Comparison of ENCODE assay signal across 8 cellular contexts in genomic region chr17:29569245-29569950, GRCh38. TPM values are rescaled to one million over a fixed set of nuclear protein-coding genes. Genes with fewer than 3 reads are reported as not detected.
A peak's percentile ranks its signal among the peaks of the same experiment; 100 is the strongest.
DNase-seq lines count a peak whose midpoint lies in the region; ATAC-seq and TF ChIP-seq lines count a peak whose summit lies in the region.

No MANE protein-coding gene starts in this region.

- no peaks in the 10 kb centered on the region for H3K27me3 Mint-ChIP-seq in Calu3 (ENCODE audit: unreplicated experiment)
- peaks cover 42% of the 10 kb centered on the region for H3K27me3 Mint-ChIP-seq in nephron (ENCODE audit: low read depth)

- TF ChIP-seq CTCF in Calu3 (IDR thresholded peaks at IDR 0.05; ENCODE audit: unreplicated experiment) (no peak), nephron (IDR thresholded peaks at IDR 0.05; ENCODE audit: unreplicated experiment in 3 of 3) (no peak)

- peaks cover 54% of the 10 kb centered on the region for H3K36me3 Mint-ChIP-seq in Calu3 (ENCODE audit: insufficient read depth, unreplicated experiment)
- peaks cover 7% of the 10 kb centered on the region for H3K36me3 Mint-ChIP-seq in nephron (ENCODE audit: low read depth)

- CTCF ChIA-PET in Calu3 (lab: Charles Lee), result interaction anchor here (1.8 to 2.6 kb wide), 2 partner anchors 22 to 48 kb away, joined by 5 to 7 read pairs; no protein-coding TSS in a partner anchor

- no peak for ATAC-seq in HG03139 (IDR thresholded peaks at IDR 0.05; ENCODE audit: unreplicated experiment)
- ATAC-seq in GM21529 (IDR thresholded peaks at IDR 0.05; ENCODE audit: unreplicated experiment), result no peak
- no peak for ATAC-seq in HG02759 (IDR thresholded peaks at IDR 0.05; ENCODE audit: unreplicated experiment)
- ATAC-seq in HG03469 (IDR thresholded peaks at IDR 0.05; ENCODE audit: unreplicated experiment), result no peak

- H3K27ac Mint-ChIP-seq in Calu3 (ENCODE audit: unreplicated experiment), result peak overlapping the region; percentile 72
- peak overlapping the region; percentile 73 to 89 (median 76) for H3K27ac Mint-ChIP-seq in nephron

- DNase-seq in Calu3, result no peak
- DNase-seq in NCI-H69 (lab: John Stamatoyannopoulos, UW), result peak; percentile 41
- DNase-seq in ecto neural progenitor cell (ENCODE audit: low spot score), result peak; percentile 66

- no peaks in the 10 kb centered on the region for H3K4me1 Mint-ChIP-seq in Calu3 (ENCODE audit: low read depth, unreplicated experiment)
- peaks cover 29% of the 10 kb centered on the region for H3K4me1 Mint-ChIP-seq in nephron

- intact Hi-C loops in Calu3 (cut with micrococcal nuclease; ENCODE audit: unreplicated experiment), result no loop called here

- BruUV-seq in Calu3 (replicated peaks; lab: Mats Ljungman, UMichigan), result TSS peak; percentile 17

- H3K9me3 Mint-ChIP-seq in Calu3 (ENCODE audit: low read depth, unreplicated experiment) (no peaks in the 10 kb centered on the region), nephron (no peaks in the 10 kb centered on the region)

- H3K4me3 Mint-ChIP-seq in Calu3 (ENCODE audit: low read depth, unreplicated experiment) (peak overlapping the region; percentile 85), nephron (peak overlapping the region; percentile 92 to 96 (median 93))

RNA-seq across cellular contexts. Expression of gene TP53I13, which starts 0.9 kb away (rescaled TPM):
- 32.8 and 35.1 TPM in 2 replicates for total RNA-seq in Calu3 (2022)

RNA-seq across cellular contexts. Expression of gene ABHD15, which starts 2.6 kb away (rescaled TPM):
- 12.5 and 12.9 TPM in 2 replicates for total RNA-seq in Calu3 (2022)

RNA-seq across cellular contexts. Expression of gene GIT1, which starts 20.1 kb away (rescaled TPM):
- 46.3 and 47.7 TPM in 2 replicates for total RNA-seq in Calu3 (2022)

RNA-seq across cellular contexts. Expression of gene ANKRD13B, which starts 23.5 kb away (rescaled TPM):
- 8.8 TPM in 2 replicates for total RNA-seq in Calu3 (2022)

RNA-seq across cellular contexts. Expression of gene CORO6, which starts 53.3 kb away (rescaled TPM):
- 0.47 and 0.49 TPM in 2 replicates for total RNA-seq in Calu3 (2022)
